In the genomic region with DNA sequence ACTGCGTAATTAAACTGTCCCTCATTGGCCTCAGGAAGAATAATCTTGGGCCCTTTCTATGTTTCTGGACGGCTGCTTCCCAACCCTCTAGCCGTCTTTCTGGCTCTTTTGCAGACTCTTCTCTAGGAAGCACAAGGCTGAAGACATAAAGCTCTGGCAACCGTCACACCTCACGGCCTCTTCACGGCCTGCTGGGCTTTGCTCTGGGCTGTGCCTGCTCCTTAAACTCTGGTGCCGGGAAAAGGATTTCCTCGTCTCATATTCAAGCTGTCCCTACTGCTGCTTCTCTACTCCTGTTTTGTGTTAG, we compare ENCODE assay signal across 1 cellular context.
TF ChIP-seq lines count a peak whose summit lies in the region.

No MANE protein-coding gene starts in this region.

TF ChIP-seq in GM12878, 131 proteins besides CTCF, POLR2A, EP300 and RAD21 (continued from another document):
- TF ChIP-seq, protein P1, sequence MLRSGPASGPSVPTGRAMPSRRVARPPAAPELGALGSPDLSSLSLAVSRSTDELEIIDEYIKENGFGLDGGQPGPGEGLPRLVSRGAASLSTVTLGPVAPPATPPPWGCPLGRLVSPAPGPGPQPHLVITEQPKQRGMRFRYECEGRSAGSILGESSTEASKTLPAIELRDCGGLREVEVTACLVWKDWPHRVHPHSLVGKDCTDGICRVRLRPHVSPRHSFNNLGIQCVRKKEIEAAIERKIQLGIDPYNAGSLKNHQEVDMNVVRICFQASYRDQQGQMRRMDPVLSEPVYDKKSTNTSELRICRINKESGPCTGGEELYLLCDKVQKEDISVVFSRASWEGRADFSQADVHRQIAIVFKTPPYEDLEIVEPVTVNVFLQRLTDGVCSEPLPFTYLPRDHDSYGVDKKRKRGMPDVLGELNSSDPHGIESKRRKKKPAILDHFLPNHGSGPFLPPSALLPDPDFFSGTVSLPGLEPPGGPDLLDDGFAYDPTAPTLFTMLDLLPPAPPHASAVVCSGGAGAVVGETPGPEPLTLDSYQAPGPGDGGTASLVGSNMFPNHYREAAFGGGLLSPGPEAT (IDR thresholded peaks at IDR 0.05; ENCODE audit: low read depth): no peak
- TF ChIP-seq KLF5 (IDR thresholded peaks at IDR 0.05; ENCODE audit: partially characterized antibody) (no peak), PAX5 (IDR thresholded peaks at IDR 0.05; ENCODE audit: borderline replicate concordance, low read depth, low read length) (peak; percentile 77), RUNX3 (IDR thresholded peaks at IDR 0.05; ENCODE audit: low read length) (no peak), KDM1A (IDR thresholded peaks at IDR 0.05; ENCODE audit: borderline replicate concordance) (no peak), POLR2AphosphoS2 (IDR thresholded peaks at IDR 0.05; ENCODE audit: low read depth, low read length) (no peak), RELA (IDR thresholded peaks at IDR 0.05; ENCODE audit: borderline replicate concordance, partially characterized antibody) (no peak), POU2F2 (IDR thresholded peaks at IDR 0.05; ENCODE audit: borderline replicate concordance, low read depth, low read length) (no peak), CHD4 (IDR thresholded peaks at IDR 0.05) (no peak)
- TF ChIP-seq, protein P2, sequence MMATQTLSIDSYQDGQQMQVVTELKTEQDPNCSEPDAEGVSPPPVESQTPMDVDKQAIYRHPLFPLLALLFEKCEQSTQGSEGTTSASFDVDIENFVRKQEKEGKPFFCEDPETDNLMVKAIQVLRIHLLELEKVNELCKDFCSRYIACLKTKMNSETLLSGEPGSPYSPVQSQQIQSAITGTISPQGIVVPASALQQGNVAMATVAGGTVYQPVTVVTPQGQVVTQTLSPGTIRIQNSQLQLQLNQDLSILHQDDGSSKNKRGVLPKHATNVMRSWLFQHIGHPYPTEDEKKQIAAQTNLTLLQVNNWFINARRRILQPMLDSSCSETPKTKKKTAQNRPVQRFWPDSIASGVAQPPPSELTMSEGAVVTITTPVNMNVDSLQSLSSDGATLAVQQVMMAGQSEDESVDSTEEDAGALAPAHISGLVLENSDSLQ (IDR thresholded peaks at IDR 0.05): no peak
- TF ChIP-seq, protein P3, sequence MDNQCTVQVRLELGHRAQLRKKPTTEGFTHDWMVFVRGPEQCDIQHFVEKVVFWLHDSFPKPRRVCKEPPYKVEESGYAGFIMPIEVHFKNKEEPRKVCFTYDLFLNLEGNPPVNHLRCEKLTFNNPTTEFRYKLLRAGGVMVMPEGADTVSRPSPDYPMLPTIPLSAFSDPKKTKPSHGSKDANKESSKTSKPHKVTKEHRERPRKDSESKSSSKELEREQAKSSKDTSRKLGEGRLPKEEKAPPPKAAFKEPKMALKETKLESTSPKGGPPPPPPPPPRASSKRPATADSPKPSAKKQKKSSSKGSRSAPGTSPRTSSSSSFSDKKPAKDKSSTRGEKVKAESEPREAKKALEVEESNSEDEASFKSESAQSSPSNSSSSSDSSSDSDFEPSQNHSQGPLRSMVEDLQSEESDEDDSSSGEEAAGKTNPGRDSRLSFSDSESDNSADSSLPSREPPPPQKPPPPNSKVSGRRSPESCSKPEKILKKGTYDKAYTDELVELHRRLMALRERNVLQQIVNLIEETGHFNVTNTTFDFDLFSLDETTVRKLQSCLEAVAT (IDR thresholded peaks at IDR 0.05): no peak
